ENCODE assay signal across 31 cellular contexts in the genomic region with DNA sequence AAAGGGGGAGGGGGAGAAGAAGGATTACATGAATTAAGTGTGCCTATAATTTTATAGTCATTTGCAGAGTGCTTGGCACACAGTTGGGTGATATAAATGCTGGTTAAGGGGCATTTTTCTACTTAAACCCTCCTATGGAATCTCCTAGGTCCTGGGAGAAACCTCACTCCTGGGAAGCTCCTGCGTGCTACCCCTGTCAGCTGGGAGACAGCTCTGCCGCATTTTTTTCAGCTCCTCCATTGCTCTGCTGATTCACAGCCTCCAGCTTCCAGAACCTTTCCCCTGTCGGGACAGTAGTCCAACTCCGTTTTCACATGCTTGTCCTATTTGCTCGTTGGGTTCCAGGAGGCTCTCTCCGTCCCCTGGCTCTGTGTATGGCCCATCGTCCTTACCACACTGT. TPM values are rescaled to one million over a fixed set of nuclear protein-coding genes. Genes with fewer than 3 reads are reported as not detected.
"Had no signal": no experiment of that assay in that cellular context is flagged by ENCODE, and none has a peak within 500 bp of the region (broad histone marks: within the 10 kb centered on the region; RNA-seq: fewer than 3 reads in every experiment).

No MANE protein-coding gene starts in this region.

- H3K4me1 ChIP-seq: body of pancreas had no signal

- ATAC-seq: activated CD4-positive, alpha-beta T cell treated with anti-CD3 and anti-CD28 coated beads for 36 hours; activated CD8-positive, alpha-beta memory T cell treated with anti-CD3 and anti-CD28 coated beads, Interleukin-2, amount 10 ng/mL, durations not matched to agents 7 days and 5 days; activated CD8-positive, alpha-beta T cell treated with anti-CD3 and anti-CD28 coated beads, Interleukin-2, amount 10 ng/mL, durations not matched to agents 7 days and 5 days; body of pancreas; esophagus mucosa had no signal

- H3K27me3 ChIP-seq: body of pancreas, cardiac muscle cell, dorsolateral prefrontal cortex had no signal

- H3K36me3 ChIP-seq: cardiac muscle cell had no signal

- H3K9me3 ChIP-seq: body of pancreas had no signal

- H3K27ac ChIP-seq: body of pancreas, coronary artery, dorsolateral prefrontal cortex had no signal

- H3K4me3 ChIP-seq: body of pancreas, cardiac muscle cell, coronary artery, dorsolateral prefrontal cortex had no signal

- DNase-seq: activated CD4-positive, alpha-beta memory T cell treated with anti-CD3 and anti-CD28 coated beads for 36 hours; activated CD4-positive, alpha-beta T cell treated with anti-CD3 and anti-CD28 coated beads for 36 hours; activated CD4-positive, alpha-beta T cell treated with anti-CD3 and anti-CD28 coated beads, Interleukin-2, amount 10 ng/mL, durations not matched to agents 24 days and 14 days; activated CD4-positive, CD25-positive, alpha-beta regulatory T cell; activated CD4-positive, CD25-positive, alpha-beta regulatory T cell treated with anti-CD3 and anti-CD28 coated beads, Interleukin-2, amount 50 U/mL, for 72 hours; activated CD8-positive, alpha-beta memory T cell treated with anti-CD3 and anti-CD28 coated beads, Interleukin-2, amount 10 ng/mL, durations not matched to agents 7 days and 5 days; activated CD8-positive, alpha-beta memory T cell treated with anti-CD3 and anti-CD28 coated beads, Interleukin-2, amount 50 U/mL, for 4 hours; activated CD8-positive, alpha-beta T cell treated with anti-CD3 and anti-CD28 coated beads, Interleukin-2, amount 10 ng/mL, durations not matched to agents 7 days and 5 days; activated gamma-delta T cell treated with Interleukin-2 at 50 U/mL for 16 hours; activated naive CD4-positive, alpha-beta T cell treated with anti-CD3 and anti-CD28 coated beads, Interleukin-2, amount 50 U/mL, for 16 hours; activated naive CD4-positive, alpha-beta T cell treated with Interleukin-2 at 50 U/mL for 16 hours; activated T-cell treated with anti-CD3 and anti-CD28 coated beads, Interleukin-2, amount 50 U/mL, for 1 hour; activated T-cell treated with anti-CD3 and anti-CD28 coated beads, Interleukin-2, amount 50 U/mL, for 48 hours; amniotic stem cell; body of pancreas; central memory CD4-positive, alpha-beta T cell; cerebellar nuclear complex; effector memory CD4-positive, alpha-beta T cell; endodermal cell; foreskin fibroblast; head of caudate nucleus; T-helper 2 cell had no signal

RNA-seq across cellular contexts. Expression of a gene that starts 59.2 kb away (rescaled TPM):
- total RNA-seq: activated CD4-positive, alpha-beta T cell treated with anti-CD3 and anti-CD28 coated beads, Interleukin-2, amount 10 ng/mL, durations not matched to agents 24 days and 14 days; activated CD8-positive, alpha-beta memory T cell treated with anti-CD3 and anti-CD28 coated beads for 36 hours; activated CD8-positive, alpha-beta memory T cell treated with anti-CD3 and anti-CD28 coated beads, Interleukin-2, amount 10 ng/mL, durations not matched to agents 7 days and 5 days; activated CD8-positive, alpha-beta T cell treated with anti-CD3 and anti-CD28 coated beads, Interleukin-2, amount 10 ng/mL, durations not matched to agents 7 days and 5 days; activated T-helper 1 cell treated with anti-CD3 and anti-CD28 coated beads, Interleukin-12 subunit alpha, Interleukin-12 subunit beta, Interleukin-2, Interleukin-4 antibody, amounts not matched to agents 30 ng/mL and 10 ng/mL and 1 ng/mL, durations not matched to agents 14 hours and 24 hours and 36 hours; activated T-helper 2 cell treated with anti-CD3 and anti-CD28 coated beads, Interferon-gamma antibody, Interleukin-2, Interleukin-4, amounts not matched to agents 10 μg/mL and 5 μg/mL and 100 μg/mL, durations not matched to agents 14 hours and 24 hours and 36 hours; epithelial cell of proximal tubule; T-helper 1 cell treated with Interleukin-12 subunit alpha and Interleukin-12 subunit beta and Interleukin-4 antibody, amounts not matched to agents 30 ng/mL and 1 ng/mL, for 36 hours had no signal
